In genomic region chr2:150400849-150401248, GRCh38 we compare ENCODE assay signal across 14 cellular contexts.
"Had no signal": no experiment of that assay in that cellular context is flagged by ENCODE, and none has a peak within 500 bp of the region (broad histone marks: within the 10 kb centered on the region; RNA-seq: fewer than 3 reads in every experiment).

No MANE protein-coding gene starts in this region.

- H3K4me3 Mint-ChIP-seq: naive B cell; stimulated activated effector memory CD8-positive, alpha-beta T cell treated with anti-CD3 and anti-CD28 coated beads, Interleukin-12 subunit alpha, Interleukin-12 subunit beta, amount 100 ng/mL, for 72 hours; T-helper 2 cell treated with Interferon-gamma antibody and Interleukin-4, amounts not matched to agents 5 μg/mL and 100 μg/mL, for 36 hours had no signal

- H3K36me3 Mint-ChIP-seq: naive B cell; stimulated activated effector memory CD8-positive, alpha-beta T cell treated with anti-CD3 and anti-CD28 coated beads, Interleukin-12 subunit alpha, Interleukin-12 subunit beta, amount 100 ng/mL, for 72 hours had no signal

- H3K27ac Mint-ChIP-seq: naive B cell; stimulated activated effector memory CD8-positive, alpha-beta T cell treated with anti-CD3 and anti-CD28 coated beads, Interleukin-12 subunit alpha, Interleukin-12 subunit beta, amount 100 ng/mL, for 72 hours; T-helper 2 cell treated with Interferon-gamma antibody and Interleukin-4, amounts not matched to agents 5 μg/mL and 100 μg/mL, for 36 hours had no signal

- DNase-seq: activated CD4-positive, alpha-beta T cell treated with anti-CD3 and anti-CD28 coated beads for 1 hour; activated naive CD4-positive, alpha-beta T cell treated with Interleukin-2 at 50 U/mL for 16 hours; colonic mucosa; glutamatergic neuron; lower lobe of right lung; naive B cell; right cardiac atrium; small intestine; thyroid gland had no signal

- H3K27ac ChIP-seq: cardiac muscle cell, colonic mucosa, lower lobe of right lung, neutrophil, thyroid gland, vagina had no signal

- ATAC-seq: lower lobe of right lung; stimulated activated effector memory CD8-positive, alpha-beta T cell treated with anti-CD3 and anti-CD28 coated beads, Interleukin-12 subunit alpha, Interleukin-12 subunit beta, amount 100 ng/mL, for 72 hours had no signal

- H3K4me1 ChIP-seq: colonic mucosa, lower lobe of right lung, thyroid gland, vagina had no signal

- H3K27me3 ChIP-seq: cardiac muscle cell, colonic mucosa, neutrophil, thyroid gland, vagina had no signal

- H3K4me1 Mint-ChIP-seq: naive B cell; stimulated activated effector memory CD8-positive, alpha-beta T cell treated with anti-CD3 and anti-CD28 coated beads, Interleukin-12 subunit alpha, Interleukin-12 subunit beta, amount 100 ng/mL, for 72 hours had no signal

- H3K27me3 Mint-ChIP-seq: naive B cell had no signal

- H3K9me3 Mint-ChIP-seq: T-helper 2 cell treated with Interferon-gamma antibody and Interleukin-4, amounts not matched to agents 5 μg/mL and 100 μg/mL, for 36 hours had no signal
